ENCODE assay signal across 8 cellular contexts in genomic region chr6:142856857-142857608, GRCh38.
DNase-seq lines count a peak whose midpoint lies in the region; ATAC-seq and TF ChIP-seq lines count a peak whose summit lies in the region.

No MANE protein-coding gene starts in this region.

- no peaks in the 10 kb centered on the region for H3K27me3 ChIP-seq in HAP-1 (ENCODE audit: low read depth)

- H3K9me3 ChIP-seq in HAP-1 = no peaks in the 10 kb centered on the region

- POLR2A ChIA-PET in HEK293T (lab: Yijun Ruan, JAX) = no interaction called here

- CTCF ChIA-PET in HEK293T (lab: Yijun Ruan, JAX) = no interaction called here

- H3K4me3 ChIP-seq in GM08714 (ENCODE audit: low read length) = peak overlapping the region; percentile 28
- no peak overlapping the region for H3K4me3 ChIP-seq in HAP-1

- H3K36me3 ChIP-seq in HAP-1 (replicated peaks) = no peaks in the 10 kb centered on the region

- peak; percentile 71 for ATAC-seq in GM21515 (IDR thresholded peaks at IDR 0.05; ENCODE audit: unreplicated experiment)
- ATAC-seq in HG03575 (IDR thresholded peaks at IDR 0.05; ENCODE audit: extremely low read depth, insufficient number of reproducible peaks, low FRiP score, unreplicated experiment) = peak; percentile 25

- in situ Hi-C loops in HAP-1 (cut with MboI; ENCODE audit: low sequenced_read_pairs) = no loop called here

- DNase-seq in foreskin melanocyte = peak; percentile 66
- DNase-seq in HEK293T (ENCODE audit: extremely low spot score) = no peak
- DNase-seq in HAP-1 (ENCODE audit: low spot score in 2 of 2) = no peak
- no peak for DNase-seq in HK-2 (ENCODE audit: unreplicated experiment)
- DNase-seq in NCI-H1694 (lab: John Stamatoyannopoulos, UW) = no peak

- no peaks in the 10 kb centered on the region for H3K4me1 ChIP-seq in HAP-1

TF ChIP-seq in HEK293T, 16 proteins besides CTCF, POLR2A, EP300 and RAD21:
- no peak for TF ChIP-seq ZNF384 (IDR thresholded peaks at IDR 0.05)
